ENCODE assay signal across 17 cellular contexts in the genomic region with DNA sequence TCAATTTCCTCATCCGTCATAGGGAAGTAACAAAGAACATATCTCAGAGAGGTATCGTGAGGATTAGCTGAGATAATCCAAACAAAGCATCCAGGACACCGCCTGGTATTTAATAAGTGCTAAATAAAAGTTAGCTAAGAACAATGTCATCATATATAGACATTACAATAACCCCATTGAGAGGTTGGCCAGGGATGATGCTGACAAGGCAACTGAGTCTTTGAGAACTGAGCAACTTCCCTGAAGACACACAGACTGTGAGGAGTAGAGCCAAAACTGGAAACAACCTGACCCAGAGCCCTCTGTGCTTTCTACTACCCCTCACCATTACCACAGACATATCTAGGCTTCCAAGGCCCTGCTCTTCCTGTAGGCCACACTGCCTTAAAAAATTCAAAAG. TPM values are rescaled to one million over a fixed set of nuclear protein-coding genes. Genes with fewer than 3 reads are reported as not detected.
"Had no signal": no experiment of that assay in that cellular context is flagged by ENCODE, and none has a peak within 500 bp of the region (broad histone marks: within the 10 kb centered on the region; RNA-seq: fewer than 3 reads in every experiment).

No MANE protein-coding gene starts in this region.

- H3K4me3 Mint-ChIP-seq: dendritic cell treated with granulocyte-macrophage colony-stimulating factor and Interleukin-4, amounts not matched to agents 40 ng/mL and 50 ng/mL, for 4 days; endodermal cell; T-cell had no signal

- H3K27me3 Mint-ChIP-seq: dendritic cell treated with granulocyte-macrophage colony-stimulating factor and Interleukin-4, amounts not matched to agents 40 ng/mL and 50 ng/mL, for 4 days; T-cell had no signal

- H3K9me3 ChIP-seq: adrenal gland, mucosa of descending colon, SJSA1, thyroid gland had no signal

- H3K9me3 Mint-ChIP-seq: dendritic cell treated with granulocyte-macrophage colony-stimulating factor and Interleukin-4, amounts not matched to agents 40 ng/mL and 50 ng/mL, for 4 days; endodermal cell; immature natural killer cell; natural killer cell; T-cell had no signal

- H3K4me3 ChIP-seq: adrenal gland, mucosa of descending colon, SJSA1, thyroid gland had no signal

- H3K27ac ChIP-seq: adrenal gland, SJSA1, thyroid gland had no signal

- H3K27me3 ChIP-seq: adrenal gland, SJSA1, thyroid gland had no signal

- DNase-seq: activated CD4-positive, alpha-beta T cell treated with anti-CD3 and anti-CD28 coated beads for 1 hour; activated CD4-positive, alpha-beta T cell treated with anti-CD3 and anti-CD28 coated beads, Interleukin-2, amount 50 U/mL, for 48 hours; activated naive CD4-positive, alpha-beta T cell; endodermal cell; erythroblast; immature natural killer cell; mammary epithelial cell; mucosa of descending colon; natural killer cell; stimulated activated CD4-positive, alpha-beta T cell treated with anti-CD3 and anti-CD28 coated beads, Interleukin-4, amount 100 ng/mL, for 1 hour; stimulated activated CD8-positive, alpha-beta memory T cell treated with anti-CD3 and anti-CD28 coated beads, Interleukin-4, amount 100 ng/mL, for 48 hours; T-cell; T1000; thyroid gland had no signal

- H3K27ac Mint-ChIP-seq: dendritic cell treated with granulocyte-macrophage colony-stimulating factor and Interleukin-4, amounts not matched to agents 40 ng/mL and 50 ng/mL, for 4 days; endodermal cell; T-cell had no signal

- H3K36me3 Mint-ChIP-seq: natural killer cell had no signal

- ATAC-seq: mucosa of descending colon, natural killer cell, T-cell had no signal

RNA-seq across cellular contexts. Expression of a gene that starts 38.5 kb away (rescaled TPM):
- polyA plus RNA-seq: immature natural killer cell had no signal
